Comparison of ENCODE assay signal across 25 cellular contexts in genomic region chr16:11059588-11059987, GRCh38.
"Had no signal": no experiment of that assay in that cellular context is flagged by ENCODE, and none has a peak within 500 bp of the region (broad histone marks: within the 10 kb centered on the region; RNA-seq: fewer than 3 reads in every experiment).

No MANE protein-coding gene starts in this region.

- H3K27me3 ChIP-seq: esophagus squamous epithelium, gastrocnemius medialis had no signal

- H3K9me3 ChIP-seq: esophagus squamous epithelium, gastrocnemius medialis, mucosa of descending colon, thoracic aorta had no signal

- DNase-seq: activated B cell treated with CpG ODN at 0.5 μM for 24 hours; activated CD4-positive, alpha-beta T cell treated with anti-CD3 and anti-CD28 coated beads for 36 hours; activated CD4-positive, alpha-beta T cell treated with anti-CD3 and anti-CD28 coated beads, Interleukin-2, amount 50 U/mL, for 4 hours; activated CD8-positive, alpha-beta memory T cell treated with anti-CD3 and anti-CD28 coated beads for 24 hours; activated CD8-positive, alpha-beta memory T cell treated with anti-CD3 and anti-CD28 coated beads, Interleukin-2, amount 50 U/mL, for 4 hours; activated naive CD4-positive, alpha-beta T cell treated with anti-CD3 and anti-CD28 coated beads, Interleukin-2, amount 10 ng/mL, durations not matched to agents 7 days and 5 days; activated T-cell treated with anti-CD3 and anti-CD28 coated beads, Interleukin-2, amount 50 U/mL, for 24 hours; amygdala; cerebellar nuclear complex; cortex of kidney; endodermal cell; esophagus squamous epithelium; hippocampal formation; left ventricle myocardium superior; naive B cell; posterior cingulate gyrus; stimulated activated CD4-positive, alpha-beta T cell treated with anti-CD3 and anti-CD28 coated beads, Interleukin-2, amount 100 ng/mL, for 48 hours; stimulated activated CD8-positive, alpha-beta memory T cell treated with anti-CD3 and anti-CD28 coated beads, Interleukin-4, amount 100 ng/mL, for 48 hours; stimulated activated naive CD4-positive, alpha-beta T cell treated with Interleukin-2 at 50 U/mL for 16 hours; T-cell; T-helper 9 cell had no signal

- H3K4me3 ChIP-seq: esophagus squamous epithelium, gastrocnemius medialis, mucosa of descending colon, thoracic aorta had no signal

- H3K27ac ChIP-seq: esophagus squamous epithelium, gastrocnemius medialis, thoracic aorta had no signal

- ATAC-seq: activated CD4-positive, alpha-beta T cell treated with anti-CD3 and anti-CD28 coated beads for 36 hours; activated T-helper 17 cell treated with anti-CD3 and anti-CD28 coated beads, Interleukin-2, amount 50 U/mL, for 72 hours; gastrocnemius medialis; left ventricle myocardium superior; T-cell had no signal
